In the genomic region with DNA sequence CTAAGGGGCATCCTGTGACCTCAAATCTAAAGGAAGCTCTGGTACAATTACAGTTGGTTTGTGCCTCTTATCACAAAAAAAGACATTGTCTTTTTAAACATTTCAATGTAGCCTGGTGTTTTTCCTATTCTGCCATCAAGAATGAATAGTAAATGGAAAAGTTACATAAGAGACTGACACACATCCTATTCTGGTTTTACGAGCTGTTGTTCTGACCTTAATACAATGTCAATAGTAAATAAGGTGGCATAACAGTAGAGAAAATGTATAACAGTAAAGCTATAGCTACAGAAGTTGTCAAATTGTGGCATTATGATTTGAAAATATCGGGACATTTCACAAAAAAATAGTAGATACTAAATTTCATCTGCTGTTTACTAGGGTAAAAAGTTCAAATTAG, we compare ENCODE assay signal across 25 cellular contexts.
DNase-seq lines count a peak whose midpoint lies in the region; ATAC-seq and TF ChIP-seq lines count a peak whose summit lies in the region.
"Had no signal": no experiment of that assay in that cellular context is flagged by ENCODE, and none has a peak within 500 bp of the region (broad histone marks: within the 10 kb centered on the region; RNA-seq: fewer than 3 reads in every experiment).

No MANE protein-coding gene starts in this region.

- no peak overlapping the region for H3K4me3 Mint-ChIP-seq in activated T-cell treated with anti-CD3 and anti-CD28 coated beads, Interleukin-2, amount 50 U/mL, for 72 hours
- H3K4me3 Mint-ChIP-seq: B cell; CD14-positive monocyte; CD8-positive, alpha-beta memory T cell had no signal

- no peak for ATAC-seq in activated T-cell treated with anti-CD3 and anti-CD28 coated beads, Interleukin-2, amount 50 U/mL, for 72 hours (replicated peaks in 1 of 2)
- ATAC-seq in gastrocnemius medialis (peak; percentile 80 to 82), foreskin keratinocyte (no peak)

- TF ChIP-seq CTCF in dorsolateral prefrontal cortex (IDR thresholded peaks at IDR 0.05 in 54 of 56, conservative IDR thresholded peaks at IDR 0.05 in 2 of 56; ENCODE audit: low read depth in 1 of 56, partially characterized antibody in 56 of 56) (no peak), gastrocnemius medialis (IDR thresholded peaks at IDR 0.05 in 4 of 5, conservative IDR thresholded peaks at IDR 0.05 in 1 of 5) (no peak), coronary artery (IDR thresholded peaks at IDR 0.05) (no peak), foreskin keratinocyte (conservative IDR thresholded peaks at IDR 0.05) (no peak), BE2C (IDR thresholded peaks at IDR 0.05; ENCODE audit: low read depth, low read length) (no peak), tibial nerve (IDR thresholded peaks at IDR 0.05) (no peak)

- TF ChIP-seq EP300 in tibial nerve (IDR thresholded peaks at IDR 0.05): no peak

- H3K4me3 ChIP-seq in dorsolateral prefrontal cortex: peak overlapping the region in 7 of 59 donors; percentile 2 to 15 (median 9)
- H3K4me3 ChIP-seq in gastrocnemius medialis: no peak overlapping the region
- H3K4me3 ChIP-seq in coronary artery: no peak overlapping the region
- H3K4me3 ChIP-seq in BE2C (ENCODE audit: low read depth, low read length): no peak overlapping the region
- no peak overlapping the region for H3K4me3 ChIP-seq in tibial nerve
- H3K4me3 ChIP-seq: SJSA1 had no signal

- H3K9me3 Mint-ChIP-seq in activated T-cell treated with anti-CD3 and anti-CD28 coated beads, Interleukin-2, amount 50 U/mL, for 72 hours: no peaks in the 10 kb centered on the region
- H3K9me3 Mint-ChIP-seq: CD14-positive monocyte; CD8-positive, alpha-beta memory T cell had no signal

- in situ Hi-C loops in gastrocnemius medialis (cut with MboI; ENCODE audit: low sequenced_read_pairs in 4 of 4): loop anchor here in 1 of 4 donors (25.0 kb wide), 1 partner anchor 133 kb away; the partner anchor contains the start of gene RPEL1

- H3K4me1 ChIP-seq in gastrocnemius medialis (peaks cover 60 to 71% of the 10 kb centered on the region in 2 donors), foreskin keratinocyte (no peaks in the 10 kb centered on the region), BE2C (no peaks in the 10 kb centered on the region; the same call in 1 of the 2 replicates), tibial nerve (peaks cover 0 to 35% (median under 1%) of the 10 kb centered on the region in 4 donors)
- H3K4me1 ChIP-seq: SJSA1 had no signal

- intact Hi-C loops in dorsolateral prefrontal cortex (cut with DNase I) (loop anchor here in 1 of 2 donors (5.0 kb wide), 1 partner anchor 88 kb away; the partner anchor contains the start of gene NT5C2), gastrocnemius medialis (cut with DNase I; ENCODE audit: low total_unique reads) (no loop called here)

- WGBS in tibial nerve, 2 donors: 25 to 29% methylated on average over 2 of the region's 2 CpGs

- no peaks in the 10 kb centered on the region for H3K9me3 ChIP-seq in gastrocnemius medialis
- H3K9me3 ChIP-seq in BE2C: no peaks in the 10 kb centered on the region
- H3K9me3 ChIP-seq in tibial nerve: no peaks in the 10 kb centered on the region
- H3K9me3 ChIP-seq: SJSA1 had no signal

- no peaks in the 10 kb centered on the region for H3K27me3 ChIP-seq in dorsolateral prefrontal cortex
- H3K27me3 ChIP-seq in gastrocnemius medialis: no peaks in the 10 kb centered on the region
- no peaks in the 10 kb centered on the region for H3K27me3 ChIP-seq in foreskin keratinocyte
- no peaks in the 10 kb centered on the region for H3K27me3 ChIP-seq in BE2C
- H3K27me3 ChIP-seq in tibial nerve: no peaks in the 10 kb centered on the region
- H3K27me3 ChIP-seq: SJSA1 had no signal

- H3K36me3 Mint-ChIP-seq in activated T-cell treated with anti-CD3 and anti-CD28 coated beads, Interleukin-2, amount 50 U/mL, for 72 hours (ENCODE audit: insufficient read depth in 2 of 2): peaks cover 0 to 1% of the 10 kb centered on the region in 2 donors

- peaks cover 6% of the 10 kb centered on the region for H3K4me1 Mint-ChIP-seq in activated T-cell treated with anti-CD3 and anti-CD28 coated beads, Interleukin-2, amount 50 U/mL, for 72 hours (ENCODE audit: low read depth)
- H3K4me1 Mint-ChIP-seq: B cell had no signal

- TF ChIP-seq POLR2A in gastrocnemius medialis (IDR thresholded peaks at IDR 0.05) (no peak), tibial nerve (IDR thresholded peaks at IDR 0.05) (no peak)

- H3K27ac Mint-ChIP-seq in activated T-cell treated with anti-CD3 and anti-CD28 coated beads, Interleukin-2, amount 50 U/mL, for 72 hours: peak overlapping the region; percentile 28
- H3K27ac Mint-ChIP-seq: B cell, CD14-positive monocyte had no signal

- H3K36me3 ChIP-seq in gastrocnemius medialis (peaks cover 4 to 22% of the 10 kb centered on the region in 2 donors), BE2C (no peaks in the 10 kb centered on the region), tibial nerve (peaks cover 0 to 33% (median 0%) of the 10 kb centered on the region in 3 donors)

- H3K27ac ChIP-seq in dorsolateral prefrontal cortex (peak overlapping the region in 55 of 59 donors; percentile 1 to 95 (median 66)), gastrocnemius medialis (peak overlapping the region; percentile 79 to 92 (median 84)), coronary artery (no peak overlapping the region), foreskin keratinocyte (no peak overlapping the region), tibial nerve (no peak overlapping the region)
- H3K27ac ChIP-seq: 22Rv1, SJSA1 had no signal

- no peak for DNase-seq in activated T-cell treated with anti-CD3 and anti-CD28 coated beads, Interleukin-2, amount 50 U/mL, for 72 hours
- no peak for DNase-seq in activated T-cell treated with anti-CD3 and anti-CD28 coated beads, Interleukin-2, amount 50 U/mL, for 1 hour
- no peak for DNase-seq in dorsolateral prefrontal cortex
- no peak for DNase-seq in gastrocnemius medialis
- no peak for DNase-seq in coronary artery (ENCODE audit: low spot score)
- DNase-seq in foreskin keratinocyte: no peak
- DNase-seq in BE2C: no peak
- DNase-seq in tibial nerve (ENCODE audit: low spot score in 2 of 2): no peak
- DNase-seq: CD8-positive, alpha-beta memory T cell; DMS 273 treated with DMSO at 0.1 percent for 48 hours; DMS79 treated with DMSO at 0.1 percent for 48 hours; GF-D8; Karpas-422; MV-4-11; NCI-H1105; NCI-H146; NCI-H1930; NCI-H2107; NCI-H446; NCI-H524 treated with DMSO at 0.1 percent for 48 hours; NCI-H774 had no signal

- no peaks in the 10 kb centered on the region for H3K27me3 Mint-ChIP-seq in activated T-cell treated with anti-CD3 and anti-CD28 coated beads, Interleukin-2, amount 50 U/mL, for 72 hours (ENCODE audit: low read depth)
- H3K27me3 Mint-ChIP-seq: B cell; CD8-positive, alpha-beta memory T cell had no signal

Comparison
In these comparisons a context has a peak if more than half of its experiments do, and no peak if none do; other contexts are left out.
1. ATAC-seq: peak in gastrocnemius medialis (2 of 2); none in activated T-cell treated with anti-CD3 and anti-CD28 coated beads, Interleukin-2, amount 50 U/mL, for 72 hours (0 of 2) and foreskin keratinocyte (single experiment).
2. H3K27ac ChIP-seq: peak in dorsolateral prefrontal cortex (55 of 59) and gastrocnemius medialis (4 of 4); none in coronary artery (0 of 2), foreskin keratinocyte (single experiment) and tibial nerve (0 of 4).